ENCODE assay signal across 9 cellular contexts in the genomic region with DNA sequence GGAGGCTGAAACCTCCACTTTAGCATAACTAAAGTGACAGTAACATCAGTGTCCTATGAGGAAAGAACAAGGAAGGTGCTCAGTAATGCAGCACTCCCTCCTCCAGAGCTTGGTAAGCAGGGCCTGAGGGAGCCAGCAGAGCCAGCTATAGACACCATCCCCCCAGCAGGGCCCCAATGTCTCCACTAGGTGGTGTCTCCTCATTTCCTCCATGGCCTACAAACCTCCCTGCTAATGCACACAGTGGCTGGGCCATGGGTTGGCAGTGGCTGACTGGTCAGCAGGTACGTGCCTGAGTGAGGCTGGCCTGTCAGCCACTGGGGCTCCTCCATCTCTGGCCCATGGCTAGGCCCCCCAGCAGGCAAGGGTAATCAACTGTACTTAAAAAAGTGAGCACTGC. TPM values are rescaled to one million over a fixed set of nuclear protein-coding genes. Genes with fewer than 3 reads are reported as not detected.
DNase-seq lines count a peak whose midpoint lies in the region; ATAC-seq, FAIRE-seq and TF ChIP-seq lines count a peak whose summit lies in the region.
"Had no signal": no experiment of that assay in that cellular context is flagged by ENCODE, and none has a peak within 500 bp of the region (broad histone marks: within the 10 kb centered on the region; RNA-seq: fewer than 3 reads in every experiment).

No MANE protein-coding gene starts in this region.

- no peaks in the 10 kb centered on the region for H3K9me2 ChIP-seq in OCI-LY1 (ENCODE audit: low read depth, low read length)

- intact Hi-C loops in left cardiac atrium (cut with DNase I): no loop called here

- H3K4me1 ChIP-seq in OCI-LY1 (ENCODE audit: insufficient read depth, low read length, severe bottlenecking): peaks cover 37% of the 10 kb centered on the region

- H3K4me3 ChIP-seq in OCI-LY1 (ENCODE audit: low read depth, low read length, poor library complexity, severe bottlenecking): no peak overlapping the region

- DNase-seq in activated effector memory CD4-positive, alpha-beta T cell treated with Interleukin-2 at 50 U/mL for 16 hours: peak; percentile 9
- no peak for DNase-seq in left cardiac atrium
- peak; percentile 41 for DNase-seq in stimulated activated CD4-positive, alpha-beta T cell treated with anti-CD3 and anti-CD28 coated beads, Interleukin-1b, Interleukin-23, amount 100 ng/mL, for 48 hours
- no peak for DNase-seq in GM19239 (ENCODE audit: insufficient read length, low spot score)

- peaks cover 35% of the 10 kb centered on the region for H3K79me2 ChIP-seq in OCI-LY1 (ENCODE audit: insufficient read depth, low read length)

- peak; percentile 49 for ATAC-seq in GM18511 (IDR thresholded peaks at IDR 0.05; ENCODE audit: unreplicated experiment)
- ATAC-seq in HG02981 (IDR thresholded peaks at IDR 0.05; ENCODE audit: unreplicated experiment): peak; percentile 51
- ATAC-seq in left cardiac atrium: peak; percentile 56 to 71

- H3K27ac ChIP-seq in C4-2B (no peak overlapping the region), OCI-LY1 (ENCODE audit: low read depth, low read length, poor library complexity, severe bottlenecking) (peak overlapping the region; percentile 83)

- H2AFZ ChIP-seq in OCI-LY1 (ENCODE audit: low read length): no peak overlapping the region

- FAIRE-seq in GM19239 (lab: Jason Lieb, UNC): no peak
- FAIRE-seq: TTC549 had no signal

- peak; percentile 65 for TF ChIP-seq CTCF in C4-2B (conservative IDR thresholded peaks at IDR 0.05)
- peak; percentile 90 for TF ChIP-seq CTCF in OCI-LY1 (IDR thresholded peaks at IDR 0.05; ENCODE audit: low read length)

- H4K20me1 ChIP-seq in OCI-LY1 (ENCODE audit: insufficient read depth, low read length): no peaks in the 10 kb centered on the region; the same call in 1 of the 2 replicates

- no peak overlapping the region for H3K9ac ChIP-seq in OCI-LY1 (ENCODE audit: low read length)

- no peak overlapping the region; the same call in 1 of the 2 replicates for H3K4me2 ChIP-seq in OCI-LY1 (ENCODE audit: low read length)

- H3K9me3 ChIP-seq in OCI-LY1 (ENCODE audit: low read length): no peaks in the 10 kb centered on the region

- H3F3A ChIP-seq in OCI-LY1 (ENCODE audit: insufficient read depth, low read length): 0 out of 2 replicates have a peak, but pooled peaks cover 4% of the 10 kb centered on the region

- H3K36me3 ChIP-seq in OCI-LY1 (ENCODE audit: insufficient read depth, low read length): peaks cover 93% of the 10 kb centered on the region

- no peaks in the 10 kb centered on the region for H3K27me3 ChIP-seq in OCI-LY1 (ENCODE audit: insufficient read depth, low read length)

RNA-seq across cellular contexts. Expression of a gene that starts 13.6 kb away (rescaled TPM):
- 10 to 100 TPM; 88.1 to 88.4 TPM for total RNA-seq in left cardiac atrium

RNA-seq across cellular contexts. Expression of a gene that starts 47.4 kb away (rescaled TPM):
- 10 to 100 TPM; 18.7 to 20.8 TPM for total RNA-seq in left cardiac atrium

Comparison
In these comparisons a context has a peak if more than half of its experiments do, and no peak if none do; other contexts are left out.
1. DNase-seq: peak in activated effector memory CD4-positive, alpha-beta T cell treated with Interleukin-2 at 50 U/mL for 16 hours (single experiment) and stimulated activated CD4-positive, alpha-beta T cell treated with anti-CD3 and anti-CD28 coated beads, Interleukin-1b, Interleukin-23, amount 100 ng/mL, for 48 hours (single experiment); none in left cardiac atrium (single experiment) and GM19239 (single experiment).
2. Peak in every context shown above with its lines, with median percentiles within 50 percentile points of each other: ATAC-seq.